In genomic region chr20:5885866-5886265, GRCh38 we compare ENCODE assay signal across 1 cellular context.
TF ChIP-seq lines count a peak whose summit lies in the region.

No MANE protein-coding gene starts in this region.

TF ChIP-seq in HCT116, 20 proteins besides CTCF, POLR2A, EP300 and RAD21 (continued from another document):
- TF ChIP-seq FOSL1 (IDR thresholded peaks at IDR 0.05; ENCODE audit: low read depth) (no peak), REST (IDR thresholded peaks at IDR 0.05; ENCODE audit: low read depth) (no peak)
